In genomic region chr18:9000736-9001135, GRCh38 we compare ENCODE assay signal across 30 cellular contexts.
DNase-seq lines count a peak whose midpoint lies in the region; ATAC-seq, FAIRE-seq and TF ChIP-seq lines count a peak whose summit lies in the region.
"Had no signal": no experiment of that assay in that cellular context is flagged by ENCODE, and none has a peak within 500 bp of the region (broad histone marks: within the 10 kb centered on the region; RNA-seq: fewer than 3 reads in every experiment).

No MANE protein-coding gene starts in this region.

- H3K36me3 ChIP-seq in GM23248 (ENCODE audit: low read depth) = no peaks in the 10 kb centered on the region
- no peaks in the 10 kb centered on the region for H3K36me3 ChIP-seq in adipocyte (ENCODE audit: control insufficient read depth, insufficient read depth, low read length, severe bottlenecking)
- peaks cover 0 to 7% (median 4%) of the 10 kb centered on the region in 4 donors for H3K36me3 ChIP-seq in sigmoid colon
- H3K36me3 ChIP-seq: esophagus muscularis mucosa had no signal

- ATAC-seq in natural killer cell = no peak
- ATAC-seq in HG03108 (IDR thresholded peaks at IDR 0.05; ENCODE audit: unreplicated experiment) = no peak
- ATAC-seq: HCT116; mucosa of descending colon; stimulated activated naive B cell treated with anti-CD40 and anti-IgM and Interleukin-4, amounts not matched to agents 10 μg/mL and 1 μg/mL and 100 μg/mL, for 72 hours had no signal

- 56 to 59% methylated on average over 5 of the region's 5 CpGs for WGBS in GM23248 (ENCODE audit: low coverage in 1 of 2, low lambda C conversion rate in 2 of 2, missing lambda C conversion rate in 2 of 2), 2 experiments
- WGBS in sigmoid colon, 2 donors = 59 to 66% methylated on average over 5 of the region's 5 CpGs

- TF ChIP-seq POLR2A in sigmoid colon (IDR thresholded peaks at IDR 0.05) = no peak

- H3F3A ChIP-seq in GM23248 (ENCODE audit: insufficient read depth) = peaks cover 11% of the 10 kb centered on the region

- no peak overlapping the region for H3K9ac ChIP-seq in GM23248
- H3K9ac ChIP-seq in adipocyte (ENCODE audit: low read length) = no peak overlapping the region

- no peak overlapping the region for H3K4me3 ChIP-seq in GM23248
- H3K4me3 ChIP-seq in adipocyte (ENCODE audit: low read length) = no peak overlapping the region
- no peak overlapping the region for H3K4me3 ChIP-seq in fibroblast of villous mesenchyme (ENCODE audit: low read depth, low read length)
- no peak overlapping the region for H3K4me3 ChIP-seq in sigmoid colon
- H3K4me3 ChIP-seq: esophagus muscularis mucosa, hepatocyte, mucosa of descending colon had no signal

- intact Hi-C loops in sigmoid colon (cut with DNase I) (no loop called here), natural killer cell (cut with micrococcal nuclease) (no loop called here)

- no peaks in the 10 kb centered on the region for H3K9me3 ChIP-seq in GM23248 (ENCODE audit: low read depth)
- H3K9me3 ChIP-seq in adipocyte (ENCODE audit: control insufficient read depth, low read length) = peaks cover 11% of the 10 kb centered on the region
- H3K9me3 ChIP-seq in sigmoid colon = peaks cover 0 to 3% (median 0%) of the 10 kb centered on the region in 4 donors
- H3K9me3 ChIP-seq: mucosa of descending colon had no signal

- H4K20me1 ChIP-seq in GM23248 (ENCODE audit: insufficient read depth) = no peaks in the 10 kb centered on the region

- H3K9me3 Mint-ChIP-seq in natural killer cell = no peaks in the 10 kb centered on the region

- H3K27ac ChIP-seq in GM23248 (no peak overlapping the region), sigmoid colon (peak overlapping the region in 3 of 4 donors; percentile 76 to 82 (median 76))
- H3K27ac ChIP-seq: esophagus muscularis mucosa, hepatocyte had no signal

- TF ChIP-seq CTCF in fibroblast of villous mesenchyme (IDR thresholded peaks at IDR 0.05; ENCODE audit: insufficient read depth, low read depth, low read length) (no peak), sigmoid colon (IDR thresholded peaks at IDR 0.05) (no peak), natural killer cell (IDR thresholded peaks at IDR 0.05) (no peak)

- DNase-seq in GM23248 = no peak
- DNase-seq in adipocyte (ENCODE audit: low read depth) = peak; percentile 28
- DNase-seq in fibroblast of villous mesenchyme (ENCODE audit: low read depth) = peak; percentile 58
- DNase-seq in sigmoid colon = peak; percentile 81
- no peak for DNase-seq in frontal cortex (ENCODE audit: low spot score in 2 of 2)
- no peak for DNase-seq in natural killer cell
- no peak for DNase-seq in activated CD4-positive, alpha-beta T cell treated with anti-CD3 and anti-CD28 coated beads, Interleukin-2, amount 50 U/mL, for 1 hour
- DNase-seq: activated CD4-positive, alpha-beta T cell treated with anti-CD3 and anti-CD28 coated beads, Interleukin-2, amount 10 ng/mL, durations not matched to agents 24 days and 14 days; activated naive CD4-positive, alpha-beta T cell treated with Interleukin-2 at 50 U/mL for 16 hours; activated T-cell treated with anti-CD3 and anti-CD28 coated beads, Interleukin-2, amount 50 U/mL, for 48 hours; amniotic stem cell; cortex of kidney; endodermal cell; immature natural killer cell; mucosa of descending colon; NCI-H1417; NCI-H2081; NCI-H226; NCI-H82; stimulated activated CD4-positive, alpha-beta T cell treated with anti-CD3 and anti-CD28 coated beads, Interleukin-12 subunit alpha, Interleukin-12 subunit beta, amount 100 ng/mL, for 4 hours; stimulated activated CD4-positive, alpha-beta T cell treated with anti-CD3 and anti-CD28 coated beads, Interleukin-4, amount 100 ng/mL, for 24 hours; stimulated activated naive B cell treated with anti-CD40 and anti-IgM and Interleukin-4, amounts not matched to agents 10 μg/mL and 1 μg/mL and 100 μg/mL, for 72 hours had no signal

- in situ Hi-C loops in GM23248 (cut with MboI) = no loop called here

- H3K9me2 ChIP-seq in GM23248 (ENCODE audit: insufficient read depth) = no peaks in the 10 kb centered on the region

- no peaks in the 10 kb centered on the region for H3K79me2 ChIP-seq in GM23248 (ENCODE audit: insufficient read depth)
- H3K79me2 ChIP-seq: hepatocyte had no signal

- no peak for FAIRE-seq in frontal cortex (lab: Jason Lieb, UNC)
- FAIRE-seq: bronchial epithelial cell, D721Med had no signal

- no peaks in the 10 kb centered on the region for H3K4me1 Mint-ChIP-seq in natural killer cell
- H3K4me1 Mint-ChIP-seq: activated CD4-positive, alpha-beta T cell treated with anti-CD3 and anti-CD28 coated beads, Interleukin-2, amount 10 ng/mL, durations not matched to agents 24 days and 14 days; immature natural killer cell; stimulated activated naive B cell treated with anti-CD40 and anti-IgM and Interleukin-4, amounts not matched to agents 10 μg/mL and 1 μg/mL and 100 μg/mL, for 72 hours had no signal

- H3K4me1 ChIP-seq in GM23248 (ENCODE audit: insufficient read depth) (peaks cover 21% of the 10 kb centered on the region), adipocyte (ENCODE audit: control insufficient read depth, insufficient read depth, low read length) (peaks cover 49% of the 10 kb centered on the region), sigmoid colon (peaks cover 0 to 34% (median 31%) of the 10 kb centered on the region in 4 donors)

- no peaks in the 10 kb centered on the region for H3K27me3 ChIP-seq in GM23248 (replicated peaks; ENCODE audit: insufficient read depth)
- no peaks in the 10 kb centered on the region for H3K27me3 ChIP-seq in adipocyte (replicated peaks; ENCODE audit: control insufficient read depth, insufficient read depth, low read length)
- H3K27me3 ChIP-seq in sigmoid colon = no peaks in the 10 kb centered on the region
- H3K27me3 ChIP-seq: esophagus muscularis mucosa, hepatocyte had no signal

- H3K27me3 Mint-ChIP-seq in natural killer cell (ENCODE audit: low read depth in 2 of 2) = peaks cover 24 to 45% of the 10 kb centered on the region in 2 donors

- no peak overlapping the region for H3K27ac Mint-ChIP-seq in natural killer cell
- H3K27ac Mint-ChIP-seq: activated CD4-positive, alpha-beta T cell treated with anti-CD3 and anti-CD28 coated beads, Interleukin-2, amount 10 ng/mL, durations not matched to agents 24 days and 14 days; CD14-positive monocyte; endodermal cell; immature natural killer cell; stimulated activated naive B cell treated with anti-CD40 and anti-IgM and Interleukin-4, amounts not matched to agents 10 μg/mL and 1 μg/mL and 100 μg/mL, for 72 hours; T-helper 2 cell treated with Interferon-gamma antibody and Interleukin-4, amounts not matched to agents 5 μg/mL and 100 μg/mL, for 36 hours had no signal

- H3K4me3 Mint-ChIP-seq in natural killer cell = no peak overlapping the region
- H3K4me3 Mint-ChIP-seq: activated CD4-positive, alpha-beta T cell treated with anti-CD3 and anti-CD28 coated beads, Interleukin-2, amount 10 ng/mL, durations not matched to agents 24 days and 14 days; CD14-positive monocyte; endodermal cell; immature natural killer cell; stimulated activated naive B cell treated with anti-CD40 and anti-IgM and Interleukin-4, amounts not matched to agents 10 μg/mL and 1 μg/mL and 100 μg/mL, for 72 hours; T-helper 2 cell treated with Interferon-gamma antibody and Interleukin-4, amounts not matched to agents 5 μg/mL and 100 μg/mL, for 36 hours had no signal

- peak overlapping the region; percentile 26; the same call in 1 of the 2 replicates for H2AFZ ChIP-seq in GM23248
- H2AFZ ChIP-seq: hepatocyte had no signal

- no peaks in the 10 kb centered on the region for H3K36me3 Mint-ChIP-seq in natural killer cell
- H3K36me3 Mint-ChIP-seq: immature natural killer cell had no signal

- no peak overlapping the region for H3K4me2 ChIP-seq in GM23248 (ENCODE audit: unreplicated experiment)
- H3K4me2 ChIP-seq: hepatocyte had no signal

- TF ChIP-seq EP300 in sigmoid colon (IDR thresholded peaks at IDR 0.05) = no peak

Comparison
In these comparisons a context has a peak if more than half of its experiments do, and no peak if none do; other contexts are left out.
1. DNase-seq: peak in adipocyte (single experiment), fibroblast of villous mesenchyme (single experiment) and sigmoid colon (single experiment); none in GM23248 (single experiment), frontal cortex (0 of 2), natural killer cell (single experiment) and activated CD4-positive, alpha-beta T cell treated with anti-CD3 and anti-CD28 coated beads, Interleukin-2, amount 50 U/mL, for 1 hour (single experiment).